In the genomic region with DNA sequence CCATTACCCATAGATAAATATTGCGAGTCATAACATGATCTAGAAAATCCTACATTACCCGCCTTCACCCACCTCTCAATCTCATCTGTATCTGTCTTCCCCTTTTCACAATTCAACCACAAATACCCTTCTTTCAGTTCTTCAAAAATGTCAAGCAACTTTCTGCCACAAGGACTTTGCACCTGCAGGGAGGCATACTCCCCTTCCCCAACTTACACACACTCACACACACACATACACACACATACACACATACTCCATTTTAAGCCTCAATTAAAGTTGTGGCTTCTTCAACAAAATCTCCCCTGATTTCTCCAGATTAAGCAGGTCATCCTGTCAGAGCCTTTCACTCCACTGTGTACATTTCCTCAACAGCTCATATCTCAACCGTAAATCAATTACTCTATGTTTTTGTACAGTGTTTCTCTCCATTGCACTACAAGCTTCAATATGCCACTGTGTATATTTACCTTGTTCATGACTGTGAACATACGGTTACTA, we compare ENCODE assay signal across 1 cellular context.
TF ChIP-seq lines count a peak whose summit lies in the region.

No MANE protein-coding gene starts in this region.

TF ChIP-seq in HepG2, 621 proteins besides CTCF, POLR2A, EP300 and RAD21 (continued from another document):
- TF ChIP-seq, protein P1, sequence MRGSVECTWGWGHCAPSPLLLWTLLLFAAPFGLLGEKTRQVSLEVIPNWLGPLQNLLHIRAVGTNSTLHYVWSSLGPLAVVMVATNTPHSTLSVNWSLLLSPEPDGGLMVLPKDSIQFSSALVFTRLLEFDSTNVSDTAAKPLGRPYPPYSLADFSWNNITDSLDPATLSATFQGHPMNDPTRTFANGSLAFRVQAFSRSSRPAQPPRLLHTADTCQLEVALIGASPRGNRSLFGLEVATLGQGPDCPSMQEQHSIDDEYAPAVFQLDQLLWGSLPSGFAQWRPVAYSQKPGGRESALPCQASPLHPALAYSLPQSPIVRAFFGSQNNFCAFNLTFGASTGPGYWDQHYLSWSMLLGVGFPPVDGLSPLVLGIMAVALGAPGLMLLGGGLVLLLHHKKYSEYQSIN (CRISPR knock-in tag; IDR thresholded peaks at IDR 0.05; ENCODE audit: borderline replicate concordance): no peak
- no peak for TF ChIP-seq ZNF879 (CRISPR knock-in tag; IDR thresholded peaks at IDR 0.05)
- TF ChIP-seq MAFG (CRISPR knock-in tag; IDR thresholded peaks at IDR 0.05): no peak
- TF ChIP-seq SP5 (CRISPR knock-in tag; IDR thresholded peaks at IDR 0.05; ENCODE audit: borderline replicate concordance, low read depth): no peak
